In the genomic region with DNA sequence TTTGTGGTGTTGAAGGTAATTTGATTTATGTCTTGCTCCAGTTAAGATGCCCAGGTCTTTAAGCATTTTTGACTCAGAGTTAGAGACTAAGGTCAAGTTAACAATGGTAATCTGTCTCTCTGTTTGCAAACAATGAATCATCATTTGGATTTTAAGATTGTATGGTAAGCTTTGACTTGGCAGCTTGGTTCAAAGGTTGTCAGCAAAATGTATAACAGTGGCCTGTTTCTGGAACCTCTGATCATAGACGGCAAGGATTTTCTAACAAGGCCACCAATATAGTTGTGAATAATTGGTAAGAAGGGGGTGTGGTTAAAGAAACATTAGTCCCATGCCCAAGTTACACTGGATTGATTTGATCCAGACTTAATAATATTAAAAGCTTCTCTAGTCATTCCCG, we compare ENCODE assay signal across 1 cellular context.
TF ChIP-seq lines count a peak whose summit lies in the region.

No MANE protein-coding gene starts in this region.

TF ChIP-seq in HepG2, 621 proteins besides CTCF, POLR2A, EP300 and RAD21 (continued from another document):
- no peak for TF ChIP-seq FOXP1 (IDR thresholded peaks at IDR 0.05)
- peak; percentile 39; the same call in 1 of the 2 replicates for TF ChIP-seq FOXP1 (CRISPR knock-in tag; IDR thresholded peaks at IDR 0.05)
- TF ChIP-seq, protein P1, sequence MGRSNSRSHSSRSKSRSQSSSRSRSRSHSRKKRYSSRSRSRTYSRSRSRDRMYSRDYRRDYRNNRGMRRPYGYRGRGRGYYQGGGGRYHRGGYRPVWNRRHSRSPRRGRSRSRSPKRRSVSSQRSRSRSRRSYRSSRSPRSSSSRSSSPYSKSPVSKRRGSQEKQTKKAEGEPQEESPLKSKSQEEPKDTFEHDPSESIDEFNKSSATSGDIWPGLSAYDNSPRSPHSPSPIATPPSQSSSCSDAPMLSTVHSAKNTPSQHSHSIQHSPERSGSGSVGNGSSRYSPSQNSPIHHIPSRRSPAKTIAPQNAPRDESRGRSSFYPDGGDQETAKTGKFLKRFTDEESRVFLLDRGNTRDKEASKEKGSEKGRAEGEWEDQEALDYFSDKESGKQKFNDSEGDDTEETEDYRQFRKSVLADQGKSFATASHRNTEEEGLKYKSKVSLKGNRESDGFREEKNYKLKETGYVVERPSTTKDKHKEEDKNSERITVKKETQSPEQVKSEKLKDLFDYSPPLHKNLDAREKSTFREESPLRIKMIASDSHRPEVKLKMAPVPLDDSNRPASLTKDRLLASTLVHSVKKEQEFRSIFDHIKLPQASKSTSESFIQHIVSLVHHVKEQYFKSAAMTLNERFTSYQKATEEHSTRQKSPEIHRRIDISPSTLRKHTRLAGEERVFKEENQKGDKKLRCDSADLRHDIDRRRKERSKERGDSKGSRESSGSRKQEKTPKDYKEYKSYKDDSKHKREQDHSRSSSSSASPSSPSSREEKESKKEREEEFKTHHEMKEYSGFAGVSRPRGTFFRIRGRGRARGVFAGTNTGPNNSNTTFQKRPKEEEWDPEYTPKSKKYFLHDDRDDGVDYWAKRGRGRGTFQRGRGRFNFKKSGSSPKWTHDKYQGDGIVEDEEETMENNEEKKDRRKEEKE (IDR thresholded peaks at IDR 0.05) = no peak
- peak; percentile 38; the same call in 1 of the 2 replicates for TF ChIP-seq YEATS4 (CRISPR knock-in tag; IDR thresholded peaks at IDR 0.05; ENCODE audit: borderline replicate concordance)
- TF ChIP-seq NR2C2 (CRISPR knock-in tag; IDR thresholded peaks at IDR 0.05; ENCODE audit: borderline replicate concordance) = peak; percentile 34; the same call in 1 of the 2 replicates
- TF ChIP-seq HNF4A (CRISPR knock-in tag; IDR thresholded peaks at IDR 0.05) = peak; percentile 86
- peak; percentile 69 for TF ChIP-seq TCF7 (IDR thresholded peaks at IDR 0.05; ENCODE audit: low read depth)
- TF ChIP-seq NKX3-1 (CRISPR knock-in tag; IDR thresholded peaks at IDR 0.05) = 0 out of 2 replicates have a peak, but pooled peaks have one; percentile 29
- TF ChIP-seq, protein P2, sequence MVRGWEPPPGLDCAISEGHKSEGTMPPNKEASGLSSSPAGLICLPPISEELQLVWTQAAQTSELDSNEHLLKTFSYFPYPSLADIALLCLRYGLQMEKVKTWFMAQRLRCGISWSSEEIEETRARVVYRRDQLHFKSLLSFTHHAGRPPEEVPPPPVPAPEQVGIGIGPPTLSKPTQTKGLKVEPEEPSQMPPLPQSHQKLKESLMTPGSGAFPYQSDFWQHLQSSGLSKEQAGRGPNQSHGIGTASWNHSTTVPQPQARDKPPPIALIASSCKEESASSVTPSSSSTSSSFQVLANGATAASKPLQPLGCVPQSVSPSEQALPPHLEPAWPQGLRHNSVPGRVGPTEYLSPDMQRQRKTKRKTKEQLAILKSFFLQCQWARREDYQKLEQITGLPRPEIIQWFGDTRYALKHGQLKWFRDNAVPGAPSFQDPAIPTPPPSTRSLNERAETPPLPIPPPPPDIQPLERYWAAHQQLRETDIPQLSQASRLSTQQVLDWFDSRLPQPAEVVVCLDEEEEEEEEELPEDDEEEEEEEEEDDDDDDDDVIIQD (CRISPR knock-in tag; IDR thresholded peaks at IDR 0.05; ENCODE audit: low read depth) = peak; percentile 90
- peak; percentile 85 for TF ChIP-seq HNF4G (IDR thresholded peaks at IDR 0.05; ENCODE audit: borderline replicate concordance, low read depth, low read length)
- TF ChIP-seq HNF4G (CRISPR knock-in tag; IDR thresholded peaks at IDR 0.05; ENCODE audit: borderline replicate concordance, low read depth) = no peak; the same call in 1 of the 2 replicates
- TF ChIP-seq, protein P3, sequence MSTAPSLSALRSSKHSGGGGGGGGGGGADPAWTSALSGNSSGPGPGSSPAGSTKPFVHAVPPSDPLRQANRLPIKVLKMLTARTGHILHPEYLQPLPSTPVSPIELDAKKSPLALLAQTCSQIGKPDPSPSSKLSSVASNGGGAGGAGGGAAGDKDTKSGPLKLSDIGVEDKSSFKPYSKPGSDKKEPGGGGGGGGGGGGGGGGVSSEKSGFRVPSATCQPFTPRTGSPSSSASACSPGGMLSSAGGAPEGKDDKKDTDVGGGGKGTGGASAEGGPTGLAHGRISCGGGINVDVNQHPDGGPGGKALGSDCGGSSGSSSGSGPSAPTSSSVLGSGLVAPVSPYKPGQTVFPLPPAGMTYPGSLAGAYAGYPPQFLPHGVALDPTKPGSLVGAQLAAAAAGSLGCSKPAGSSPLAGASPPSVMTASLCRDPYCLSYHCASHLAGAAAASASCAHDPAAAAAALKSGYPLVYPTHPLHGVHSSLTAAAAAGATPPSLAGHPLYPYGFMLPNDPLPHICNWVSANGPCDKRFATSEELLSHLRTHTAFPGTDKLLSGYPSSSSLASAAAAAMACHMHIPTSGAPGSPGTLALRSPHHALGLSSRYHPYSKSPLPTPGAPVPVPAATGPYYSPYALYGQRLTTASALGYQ (CRISPR knock-in tag; IDR thresholded peaks at IDR 0.05) = peak; percentile 73; the same call in 1 of the 2 replicates
- TF ChIP-seq SNRNP70 (IDR thresholded peaks at IDR 0.05; ENCODE audit: low read depth, low read length) = no peak
- 0 out of 2 replicates have a peak, but pooled peaks have one; percentile 26 for TF ChIP-seq SMARCC2 (IDR thresholded peaks at IDR 0.05)
- TF ChIP-seq, protein P4, sequence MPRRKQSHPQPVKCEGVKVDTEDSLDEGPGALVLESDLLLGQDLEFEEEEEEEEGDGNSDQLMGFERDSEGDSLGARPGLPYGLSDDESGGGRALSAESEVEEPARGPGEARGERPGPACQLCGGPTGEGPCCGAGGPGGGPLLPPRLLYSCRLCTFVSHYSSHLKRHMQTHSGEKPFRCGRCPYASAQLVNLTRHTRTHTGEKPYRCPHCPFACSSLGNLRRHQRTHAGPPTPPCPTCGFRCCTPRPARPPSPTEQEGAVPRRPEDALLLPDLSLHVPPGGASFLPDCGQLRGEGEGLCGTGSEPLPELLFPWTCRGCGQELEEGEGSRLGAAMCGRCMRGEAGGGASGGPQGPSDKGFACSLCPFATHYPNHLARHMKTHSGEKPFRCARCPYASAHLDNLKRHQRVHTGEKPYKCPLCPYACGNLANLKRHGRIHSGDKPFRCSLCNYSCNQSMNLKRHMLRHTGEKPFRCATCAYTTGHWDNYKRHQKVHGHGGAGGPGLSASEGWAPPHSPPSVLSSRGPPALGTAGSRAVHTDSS (CRISPR knock-in tag; conservative IDR thresholded peaks at IDR 0.05) = no peak
- TF ChIP-seq, protein P5, sequence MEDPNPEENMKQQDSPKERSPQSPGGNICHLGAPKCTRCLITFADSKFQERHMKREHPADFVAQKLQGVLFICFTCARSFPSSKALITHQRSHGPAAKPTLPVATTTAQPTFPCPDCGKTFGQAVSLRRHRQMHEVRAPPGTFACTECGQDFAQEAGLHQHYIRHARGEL (CRISPR knock-in tag; IDR thresholded peaks at IDR 0.05) = no peak
- peak; percentile 49; the same call in 1 of the 2 replicates for TF ChIP-seq HOXD1 (CRISPR knock-in tag; IDR thresholded peaks at IDR 0.05)
- peak; percentile 21; the same call in 1 of the 2 replicates for TF ChIP-seq SMAD3 (CRISPR knock-in tag; IDR thresholded peaks at IDR 0.05)
- TF ChIP-seq, protein P6, sequence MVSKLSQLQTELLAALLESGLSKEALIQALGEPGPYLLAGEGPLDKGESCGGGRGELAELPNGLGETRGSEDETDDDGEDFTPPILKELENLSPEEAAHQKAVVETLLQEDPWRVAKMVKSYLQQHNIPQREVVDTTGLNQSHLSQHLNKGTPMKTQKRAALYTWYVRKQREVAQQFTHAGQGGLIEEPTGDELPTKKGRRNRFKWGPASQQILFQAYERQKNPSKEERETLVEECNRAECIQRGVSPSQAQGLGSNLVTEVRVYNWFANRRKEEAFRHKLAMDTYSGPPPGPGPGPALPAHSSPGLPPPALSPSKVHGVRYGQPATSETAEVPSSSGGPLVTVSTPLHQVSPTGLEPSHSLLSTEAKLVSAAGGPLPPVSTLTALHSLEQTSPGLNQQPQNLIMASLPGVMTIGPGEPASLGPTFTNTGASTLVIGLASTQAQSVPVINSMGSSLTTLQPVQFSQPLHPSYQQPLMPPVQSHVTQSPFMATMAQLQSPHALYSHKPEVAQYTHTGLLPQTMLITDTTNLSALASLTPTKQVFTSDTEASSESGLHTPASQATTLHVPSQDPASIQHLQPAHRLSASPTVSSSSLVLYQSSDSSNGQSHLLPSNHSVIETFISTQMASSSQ (IDR thresholded peaks at IDR 0.05; ENCODE audit: low read depth) = peak; percentile 50
- TF ChIP-seq, protein P6 (CRISPR knock-in tag; IDR thresholded peaks at IDR 0.05; ENCODE audit: borderline replicate concordance) = peak; percentile 48; the same call in 1 of the 2 replicates
- TF ChIP-seq FOSL2 (CRISPR knock-in tag; IDR thresholded peaks at IDR 0.05) = peak; percentile 96
- TF ChIP-seq KAT8 (CRISPR knock-in tag; IDR thresholded peaks at IDR 0.05) = peak; percentile 40
- no peak for TF ChIP-seq KDM6A (CRISPR knock-in tag; IDR thresholded peaks at IDR 0.05; ENCODE audit: low read depth)
- TF ChIP-seq, protein P7, sequence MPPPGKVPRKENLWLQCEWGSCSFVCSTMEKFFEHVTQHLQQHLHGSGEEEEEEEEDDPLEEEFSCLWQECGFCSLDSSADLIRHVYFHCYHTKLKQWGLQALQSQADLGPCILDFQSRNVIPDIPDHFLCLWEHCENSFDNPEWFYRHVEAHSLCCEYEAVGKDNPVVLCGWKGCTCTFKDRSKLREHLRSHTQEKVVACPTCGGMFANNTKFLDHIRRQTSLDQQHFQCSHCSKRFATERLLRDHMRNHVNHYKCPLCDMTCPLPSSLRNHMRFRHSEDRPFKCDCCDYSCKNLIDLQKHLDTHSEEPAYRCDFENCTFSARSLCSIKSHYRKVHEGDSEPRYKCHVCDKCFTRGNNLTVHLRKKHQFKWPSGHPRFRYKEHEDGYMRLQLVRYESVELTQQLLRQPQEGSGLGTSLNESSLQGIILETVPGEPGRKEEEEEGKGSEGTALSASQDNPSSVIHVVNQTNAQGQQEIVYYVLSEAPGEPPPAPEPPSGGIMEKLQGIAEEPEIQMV (CRISPR knock-in tag; IDR thresholded peaks at IDR 0.05; ENCODE audit: low read depth) = no peak
